ENCODE assay signal across 1 cellular context in the genomic region with DNA sequence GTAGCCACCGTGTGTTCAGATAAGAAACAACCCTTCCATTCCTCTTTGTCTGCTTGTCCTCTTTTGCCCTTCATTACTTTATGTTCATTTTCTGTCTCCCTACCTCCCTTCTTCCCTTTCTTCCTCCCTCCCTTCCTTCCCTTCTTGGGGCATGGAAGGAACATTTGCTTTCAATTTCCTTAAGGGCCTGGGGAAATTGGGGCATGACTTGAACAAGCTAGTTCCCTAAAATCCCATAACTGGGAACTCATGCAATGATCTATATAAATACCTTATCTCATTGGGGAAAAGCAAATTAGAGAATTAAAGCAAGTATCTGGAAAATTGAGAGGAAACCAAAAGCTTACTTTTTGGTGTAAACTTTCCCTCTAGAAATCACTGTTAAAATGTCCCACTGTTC.
TF ChIP-seq lines count a peak whose summit lies in the region.

No MANE protein-coding gene starts in this region.

TF ChIP-seq in GM23338, 12 proteins besides CTCF, POLR2A, EP300 and RAD21 (continued from another document):
- TF ChIP-seq, protein P1, sequence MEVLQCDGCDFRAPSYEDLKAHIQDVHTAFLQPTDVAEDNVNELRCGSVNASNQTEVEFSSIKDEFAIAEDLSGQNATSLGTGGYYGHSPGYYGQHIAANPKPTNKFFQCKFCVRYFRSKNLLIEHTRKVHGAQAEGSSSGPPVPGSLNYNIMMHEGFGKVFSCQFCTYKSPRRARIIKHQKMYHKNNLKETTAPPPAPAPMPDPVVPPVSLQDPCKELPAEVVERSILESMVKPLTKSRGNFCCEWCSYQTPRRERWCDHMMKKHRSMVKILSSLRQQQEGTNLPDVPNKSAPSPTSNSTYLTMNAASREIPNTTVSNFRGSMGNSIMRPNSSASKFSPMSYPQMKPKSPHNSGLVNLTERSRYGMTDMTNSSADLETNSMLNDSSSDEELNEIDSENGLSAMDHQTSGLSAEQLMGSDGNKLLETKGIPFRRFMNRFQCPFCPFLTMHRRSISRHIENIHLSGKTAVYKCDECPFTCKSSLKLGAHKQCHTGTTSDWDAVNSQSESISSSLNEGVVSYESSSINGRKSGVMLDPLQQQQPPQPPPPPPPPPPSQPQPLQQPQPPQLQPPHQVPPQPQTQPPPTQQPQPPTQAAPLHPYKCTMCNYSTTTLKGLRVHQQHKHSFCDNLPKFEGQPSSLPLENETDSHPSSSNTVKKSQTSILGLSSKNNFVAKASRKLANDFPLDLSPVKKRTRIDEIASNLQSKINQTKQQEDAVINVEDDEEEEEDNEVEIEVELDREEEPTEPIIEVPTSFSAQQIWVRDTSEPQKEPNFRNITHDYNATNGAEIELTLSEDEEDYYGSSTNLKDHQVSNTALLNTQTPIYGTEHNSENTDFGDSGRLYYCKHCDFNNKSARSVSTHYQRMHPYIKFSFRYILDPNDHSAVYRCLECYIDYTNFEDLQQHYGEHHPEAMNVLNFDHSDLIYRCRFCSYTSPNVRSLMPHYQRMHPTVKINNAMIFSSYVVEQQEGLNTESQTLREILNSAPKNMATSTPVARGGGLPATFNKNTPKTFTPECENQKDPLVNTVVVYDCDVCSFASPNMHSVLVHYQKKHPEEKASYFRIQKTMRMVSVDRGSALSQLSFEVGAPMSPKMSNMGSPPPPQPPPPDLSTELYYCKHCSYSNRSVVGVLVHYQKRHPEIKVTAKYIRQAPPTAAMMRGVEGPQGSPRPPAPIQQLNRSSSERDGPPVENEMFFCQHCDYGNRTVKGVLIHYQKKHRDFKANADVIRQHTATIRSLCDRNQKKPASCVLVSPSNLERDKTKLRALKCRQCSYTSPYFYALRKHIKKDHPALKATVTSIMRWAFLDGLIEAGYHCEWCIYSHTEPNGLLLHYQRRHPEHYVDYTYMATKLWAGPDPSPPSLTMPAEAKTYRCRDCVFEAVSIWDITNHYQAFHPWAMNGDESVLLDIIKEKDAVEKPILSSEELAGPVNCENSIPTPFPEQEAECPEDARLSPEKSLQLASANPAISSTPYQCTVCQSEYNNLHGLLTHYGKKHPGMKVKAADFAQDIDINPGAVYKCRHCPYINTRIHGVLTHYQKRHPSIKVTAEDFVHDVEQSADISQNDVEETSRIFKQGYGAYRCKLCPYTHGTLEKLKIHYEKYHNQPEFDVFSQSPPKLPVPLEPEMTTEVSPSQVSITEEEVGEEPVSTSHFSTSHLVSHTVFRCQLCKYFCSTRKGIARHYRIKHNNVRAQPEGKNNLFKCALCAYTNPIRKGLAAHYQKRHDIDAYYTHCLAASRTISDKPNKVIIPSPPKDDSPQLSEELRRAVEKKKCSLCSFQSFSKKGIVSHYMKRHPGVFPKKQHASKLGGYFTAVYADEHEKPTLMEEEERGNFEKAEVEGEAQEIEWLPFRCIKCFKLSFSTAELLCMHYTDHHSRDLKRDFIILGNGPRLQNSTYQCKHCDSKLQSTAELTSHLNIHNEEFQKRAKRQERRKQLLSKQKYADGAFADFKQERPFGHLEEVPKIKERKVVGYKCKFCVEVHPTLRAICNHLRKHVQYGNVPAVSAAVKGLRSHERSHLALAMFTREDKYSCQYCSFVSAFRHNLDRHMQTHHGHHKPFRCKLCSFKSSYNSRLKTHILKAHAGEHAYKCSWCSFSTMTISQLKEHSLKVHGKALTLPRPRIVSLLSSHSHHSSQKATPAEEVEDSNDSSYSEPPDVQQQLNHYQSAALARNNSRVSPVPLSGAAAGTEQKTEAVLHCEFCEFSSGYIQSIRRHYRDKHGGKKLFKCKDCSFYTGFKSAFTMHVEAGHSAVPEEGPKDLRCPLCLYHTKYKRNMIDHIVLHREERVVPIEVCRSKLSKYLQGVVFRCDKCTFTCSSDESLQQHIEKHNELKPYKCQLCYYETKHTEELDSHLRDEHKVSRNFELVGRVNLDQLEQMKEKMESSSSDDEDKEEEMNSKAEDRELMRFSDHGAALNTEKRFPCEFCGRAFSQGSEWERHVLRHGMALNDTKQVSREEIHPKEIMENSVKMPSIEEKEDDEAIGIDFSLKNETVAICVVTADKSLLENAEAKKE (CRISPR knock-in tag; IDR thresholded peaks at IDR 0.05) = no peak
- TF ChIP-seq ZNF114 (CRISPR knock-in tag; IDR thresholded peaks at IDR 0.05) (no peak), CREB1 (CRISPR knock-in tag; IDR thresholded peaks at IDR 0.05; ENCODE audit: low read depth) (no peak), STAT1 (IDR thresholded peaks at IDR 0.05; ENCODE audit: unreplicated experiment) (no peak), EZH2 (IDR thresholded peaks at IDR 0.05; ENCODE audit: low read depth, unreplicated experiment) (no peak)
